8 cellular contexts compared by ENCODE assay signal in the genomic region with DNA sequence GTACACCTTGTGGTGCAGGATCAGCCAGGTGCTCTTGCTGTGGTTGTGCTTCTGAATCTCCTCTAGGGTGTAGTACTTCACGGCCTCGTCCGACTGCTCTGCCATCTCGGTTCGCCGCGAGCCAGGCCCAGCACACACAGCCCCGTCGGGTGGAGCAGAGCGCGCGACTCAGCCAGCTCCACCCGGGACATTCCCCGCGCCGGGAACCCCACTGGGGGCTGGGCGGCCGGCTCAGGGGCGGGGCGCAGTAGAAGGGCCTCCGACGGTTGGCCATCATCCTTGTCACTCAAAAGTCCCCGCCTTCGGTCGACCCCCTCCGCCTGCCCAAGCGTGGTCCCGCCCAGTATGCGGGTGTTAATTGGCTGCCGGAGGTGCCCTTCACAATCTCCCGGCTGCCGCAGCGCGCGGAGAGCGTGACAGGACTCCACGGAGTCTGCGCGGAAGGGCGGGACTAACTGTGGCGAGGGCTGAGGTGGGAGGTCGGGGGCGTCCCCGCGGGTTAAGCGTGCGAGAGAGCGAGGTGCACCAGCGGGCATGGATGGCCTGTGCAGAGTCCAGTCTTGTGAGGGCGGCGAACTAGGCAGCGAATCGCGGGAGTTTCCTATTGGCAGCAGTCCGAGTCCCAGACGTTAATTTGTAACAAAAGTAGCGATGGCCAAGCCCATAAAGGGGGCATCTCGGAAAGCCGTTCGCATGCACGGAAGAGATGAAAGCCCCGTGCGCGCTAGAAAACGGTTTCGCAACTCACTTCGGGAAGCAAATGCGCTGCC. TPM values are rescaled to one million over a fixed set of nuclear protein-coding genes. Genes with fewer than 3 reads are reported as not detected.
DNase-seq lines count a peak whose midpoint lies in the region; TF ChIP-seq lines count a peak whose summit lies in the region.

A gene with protein sequence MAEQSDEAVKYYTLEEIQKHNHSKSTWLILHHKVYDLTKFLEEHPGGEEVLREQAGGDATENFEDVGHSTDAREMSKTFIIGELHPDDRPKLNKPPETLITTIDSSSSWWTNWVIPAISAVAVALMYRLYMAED (minus strand): TSS at position 193 of the 770 bp plus-strand sequence. CDS start 88 bp downstream, at position 105.

- H3K4me3 ChIP-seq in adipocyte (ENCODE audit: low read length) (peak within 1 kb of the TSS; percentile 97), cardiac muscle cell (peak within 1 kb of the TSS; percentile 62), trophoblast cell (ENCODE audit: low read depth, low read length) (peak within 1 kb of the TSS; percentile 96), transverse colon (peak within 1 kb of the TSS; percentile 52 to 96 (median 66))

- CTCF ChIA-PET in HEK293T (lab: Yijun Ruan, JAX): no interaction called here

- H4K12ac ChIP-seq in trophoblast cell (ENCODE audit: low read depth, low read length): peak within 1 kb of the TSS; percentile 58

- H3K27me3 ChIP-seq in adipocyte (replicated peaks; ENCODE audit: control insufficient read depth, insufficient read depth, low read length): no peaks in the 10 kb centered on the region
- no peaks in the 10 kb centered on the region for H3K27me3 ChIP-seq in cardiac muscle cell
- no peaks in the 10 kb centered on the region for H3K27me3 ChIP-seq in trophoblast cell (ENCODE audit: insufficient read depth, low read length)
- H3K27me3 ChIP-seq in transverse colon: no peaks in the 10 kb centered on the region

- peak within 1 kb of the TSS; percentile 43 for H2BK5ac ChIP-seq in trophoblast cell (ENCODE audit: low read depth, low read length, poor library complexity)

- H3K4me2 ChIP-seq in trophoblast cell (ENCODE audit: low read length): peak within 1 kb of the TSS; percentile 74

- TF ChIP-seq POLR2A in transverse colon (IDR thresholded peaks at IDR 0.05): peak; percentile 71

- TF ChIP-seq EP300 in transverse colon (IDR thresholded peaks at IDR 0.05; ENCODE audit: low read depth): no peak

- peak within 1 kb of the TSS; percentile 83 for H4K8ac ChIP-seq in trophoblast cell (ENCODE audit: low read depth, low read length)

- H3K36me3 ChIP-seq in adipocyte (ENCODE audit: control insufficient read depth, insufficient read depth, low read length, severe bottlenecking) (peaks cover under 1% of the 10 kb centered on the region), cardiac muscle cell (no peaks in the 10 kb centered on the region), trophoblast cell (ENCODE audit: control insufficient read depth in 1 of 2, insufficient read depth in 2 of 2, low read length in 2 of 2) (no peaks in the 10 kb centered on the region), transverse colon (no peaks in the 10 kb centered on the region)

- no CpG with 5 or more reads among the region's 68 CpGs for WGBS in trophoblast cell (ENCODE audit: extremely low coverage, insufficient coverage, insufficient read length)
- WGBS in transverse colon (ENCODE audit: low coverage in 1 of 2), 2 donors: 2% methylated on average over 64 of the region's 68 CpGs; no CpG with 5 or more reads in 1 of the 2 donors

- H3K23ac ChIP-seq in trophoblast cell (ENCODE audit: low read length): no peak within 1 kb of the TSS

- H4K91ac ChIP-seq in trophoblast cell (ENCODE audit: low read depth, low read length): peak within 1 kb of the TSS; percentile 48

- H3K9me3 ChIP-seq in adipocyte (ENCODE audit: control insufficient read depth, low read length): no peaks in the 10 kb centered on the region
- no peaks in the 10 kb centered on the region for H3K9me3 ChIP-seq in cardiac muscle cell (ENCODE audit: low read depth)
- H3K9me3 ChIP-seq in trophoblast cell (ENCODE audit: insufficient read depth, low read depth, low read length): no peaks in the 10 kb centered on the region
- H3K9me3 ChIP-seq in transverse colon: no peaks in the 10 kb centered on the region

- peak within 1 kb of the TSS; percentile 22 for H3K27ac ChIP-seq in cardiac muscle cell
- H3K27ac ChIP-seq in trophoblast cell (ENCODE audit: low read depth, low read length): no peak within 1 kb of the TSS
- peak within 1 kb of the TSS; percentile 81 to 91 (median 86) for H3K27ac ChIP-seq in transverse colon

- H2BK12ac ChIP-seq in trophoblast cell (ENCODE audit: low read length): no peak within 1 kb of the TSS

- DNase-seq in GM04503 (ENCODE audit: low read depth): peak; percentile 71
- peak; percentile 98 for DNase-seq in HEK293T (ENCODE audit: extremely low spot score)
- peak; percentile 87 for DNase-seq in NCI-H1048 (lab: John Stamatoyannopoulos, UW)
- peak; percentile 83 for DNase-seq in SW480 (ENCODE audit: low spot score)
- DNase-seq in adipocyte (ENCODE audit: low read depth): peak; percentile 99
- DNase-seq in cardiac muscle cell (ENCODE audit: low read depth in 1 of 2, low spot score in 1 of 2): peak; percentile 97 to 99
- peak; percentile 94 to 98 for DNase-seq in trophoblast cell
- DNase-seq in transverse colon: peak; percentile 99

- in situ Hi-C loops in transverse colon (cut with MboI; ENCODE audit: low pct_ligation_motif_present in 1 of 4, low pct_unique_long_range_greater_than_20kb in 1 of 4, low sequenced_read_pairs in 3 of 4): no loop called here

- TF ChIP-seq CTCF in cardiac muscle cell (IDR thresholded peaks at IDR 0.05; ENCODE audit: low read depth, low read length): peak; percentile 6
- peak in 4 of 5 experiments; percentile 2 to 45 (median 18) for TF ChIP-seq CTCF in transverse colon (IDR thresholded peaks at IDR 0.05)

- peak within 1 kb of the TSS; percentile 59 for H3K14ac ChIP-seq in trophoblast cell (ENCODE audit: low read length)

- H3K79me1 ChIP-seq in trophoblast cell (ENCODE audit: low read length): peaks cover 9% of the 10 kb centered on the region

- POLR2A ChIA-PET in HEK293T (lab: Yijun Ruan, JAX): no interaction called here

- peak within 1 kb of the TSS; percentile 10 for H3K4ac ChIP-seq in trophoblast cell (ENCODE audit: low read depth, low read length)

- intact Hi-C loops in transverse colon (cut with DNase I; ENCODE audit: low total_unique reads): loop anchor here (5.0 kb wide), 1 partner anchor 605 kb away; no protein-coding TSS in a partner anchor

- H3K4me1 ChIP-seq in adipocyte (ENCODE audit: control insufficient read depth, insufficient read depth, low read length) (peaks cover 46% of the 10 kb centered on the region), cardiac muscle cell (ENCODE audit: low read depth) (peaks cover 14% of the 10 kb centered on the region), trophoblast cell (ENCODE audit: control insufficient read depth in 1 of 2, insufficient read depth in 2 of 2, low read length in 2 of 2) (peaks cover 0 to 5% of the 10 kb centered on the region in 2 experiments), transverse colon (peaks cover 0 to 31% (median 18%) of the 10 kb centered on the region in 4 donors)

- peak within 1 kb of the TSS; percentile 97 for H2AFZ ChIP-seq in trophoblast cell (ENCODE audit: insufficient read depth, low read length, poor library complexity)

- peak within 1 kb of the TSS; percentile 71 for H3K18ac ChIP-seq in trophoblast cell (ENCODE audit: low read length)

- H2AK5ac ChIP-seq in trophoblast cell (ENCODE audit: low read length): no peak within 1 kb of the TSS

- H3K9ac ChIP-seq in adipocyte (ENCODE audit: low read length) (peak within 1 kb of the TSS; percentile 95), trophoblast cell (ENCODE audit: low read length) (peak within 1 kb of the TSS; percentile 30)

- peaks cover 5% of the 10 kb centered on the region for H3K79me2 ChIP-seq in trophoblast cell (ENCODE audit: control insufficient read depth, insufficient read depth, low read length, poor library complexity)

- H2BK120ac ChIP-seq in trophoblast cell (ENCODE audit: insufficient read depth, low read length, poor library complexity): peak within 1 kb of the TSS; percentile 23

TF ChIP-seq in HEK293T, 16 proteins besides CTCF, POLR2A, EP300 and RAD21:
- TF ChIP-seq SUZ12 (IDR thresholded peaks at IDR 0.05): no peak
- TF ChIP-seq SP1 (IDR thresholded peaks at IDR 0.05): no peak; the same call in 1 of the 2 replicates
- peak; percentile 70 for TF ChIP-seq L3MBTL2 (conservative IDR thresholded peaks at IDR 0.05)
- TF ChIP-seq TARDBP (IDR thresholded peaks at IDR 0.05): no peak
- TF ChIP-seq ZNF384 (IDR thresholded peaks at IDR 0.05): no peak
- TF ChIP-seq NFRKB (IDR thresholded peaks at IDR 0.05): no peak
- no peak for TF ChIP-seq FOXA1 (IDR thresholded peaks at IDR 0.05)
- TF ChIP-seq HDGF (IDR thresholded peaks at IDR 0.05; ENCODE audit: borderline replicate concordance): no peak
- no peak for TF ChIP-seq ELF4 (IDR thresholded peaks at IDR 0.05)
- TF ChIP-seq ARNT (IDR thresholded peaks at IDR 0.05): no peak
- TF ChIP-seq BHLHE40 (IDR thresholded peaks at IDR 0.05; ENCODE audit: borderline replicate concordance): no peak
- no peak for TF ChIP-seq LEF1 (IDR thresholded peaks at IDR 0.05; ENCODE audit: borderline replicate concordance)
- TF ChIP-seq FOXM1 (IDR thresholded peaks at IDR 0.05; ENCODE audit: borderline replicate concordance): no peak
- TF ChIP-seq, protein P1, sequence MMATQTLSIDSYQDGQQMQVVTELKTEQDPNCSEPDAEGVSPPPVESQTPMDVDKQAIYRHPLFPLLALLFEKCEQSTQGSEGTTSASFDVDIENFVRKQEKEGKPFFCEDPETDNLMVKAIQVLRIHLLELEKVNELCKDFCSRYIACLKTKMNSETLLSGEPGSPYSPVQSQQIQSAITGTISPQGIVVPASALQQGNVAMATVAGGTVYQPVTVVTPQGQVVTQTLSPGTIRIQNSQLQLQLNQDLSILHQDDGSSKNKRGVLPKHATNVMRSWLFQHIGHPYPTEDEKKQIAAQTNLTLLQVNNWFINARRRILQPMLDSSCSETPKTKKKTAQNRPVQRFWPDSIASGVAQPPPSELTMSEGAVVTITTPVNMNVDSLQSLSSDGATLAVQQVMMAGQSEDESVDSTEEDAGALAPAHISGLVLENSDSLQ (IDR thresholded peaks at IDR 0.05): peak; percentile 99
- TF ChIP-seq FOXK2 (IDR thresholded peaks at IDR 0.05): no peak

RNA-seq across cellular contexts. Expression of the gene that starts here (rescaled TPM):
- total RNA-seq in cardiac muscle cell (150 and 207 TPM in 2 replicates), transverse colon (100 to 1,000 TPM in 3 of 4 donors, 10 to 100 TPM in 1; 34.0 to 236 (median 173) TPM)
- 201 and 231 TPM in 2 replicates for polyA plus RNA-seq in cardiac muscle cell
- polyA plus RNA-seq in trophoblast cell (2013): 38.4 and 40.9 TPM in 2 replicates
